In the genomic region with DNA sequence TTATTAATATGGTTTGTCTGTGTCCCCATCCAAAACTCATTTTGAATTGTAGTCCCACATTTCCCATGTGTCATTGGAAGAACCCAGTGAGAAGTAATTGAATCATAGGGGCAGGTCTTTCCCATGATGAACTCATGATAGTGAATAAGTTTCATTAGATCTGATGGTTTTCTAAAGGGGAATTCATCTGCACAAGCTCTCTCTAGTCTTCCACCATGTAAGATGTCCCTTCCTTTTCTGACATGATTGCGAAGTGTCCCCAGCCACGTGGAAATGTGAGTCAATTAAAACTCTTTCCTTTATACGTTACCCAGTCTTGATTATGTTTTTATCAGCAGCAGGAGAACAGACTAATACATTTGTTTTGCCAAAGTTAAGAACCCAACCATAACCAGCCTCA, we compare ENCODE assay signal across 12 cellular contexts.
"Had no signal": no experiment of that assay in that cellular context is flagged by ENCODE, and none has a peak within 500 bp of the region (broad histone marks: within the 10 kb centered on the region; RNA-seq: fewer than 3 reads in every experiment).

No MANE protein-coding gene starts in this region.

- H3K9me3 ChIP-seq: ascending aorta, left ventricle myocardium inferior, psoas muscle, right lobe of liver, upper lobe of right lung had no signal

- DNase-seq: activated CD8-positive, alpha-beta T cell treated with anti-CD3 and anti-CD28 coated beads, Interleukin-2, amount 10 ng/mL, durations not matched to agents 7 days and 5 days; esophagus squamous epithelium; foreskin fibroblast; left ventricle myocardium inferior; mesenchymal stem cell; psoas muscle; right lobe of liver; spleen; stimulated activated CD4-positive, alpha-beta T cell treated with anti-CD3 and anti-CD28 coated beads, Interleukin-1b, Interleukin-23, amount 100 ng/mL, for 48 hours; upper lobe of right lung had no signal

- H3K36me3 ChIP-seq: ascending aorta, esophagus squamous epithelium, left ventricle myocardium inferior, right lobe of liver, spleen, upper lobe of right lung had no signal

- H3K4me1 Mint-ChIP-seq: nephron progenitor cell had no signal

- ATAC-seq: psoas muscle, right lobe of liver had no signal

- H3K27ac Mint-ChIP-seq: activated CD8-positive, alpha-beta T cell treated with anti-CD3 and anti-CD28 coated beads, Interleukin-2, amount 10 ng/mL, durations not matched to agents 7 days and 5 days; nephron progenitor cell had no signal

- H3K4me3 Mint-ChIP-seq: activated CD8-positive, alpha-beta T cell treated with anti-CD3 and anti-CD28 coated beads, Interleukin-2, amount 10 ng/mL, durations not matched to agents 7 days and 5 days; nephron progenitor cell had no signal

- H3K27ac ChIP-seq: ascending aorta, esophagus squamous epithelium, left ventricle myocardium inferior, psoas muscle, right lobe of liver, spleen, upper lobe of right lung had no signal
